Comparison of ENCODE assay signal across 9 cellular contexts in the genomic region with DNA sequence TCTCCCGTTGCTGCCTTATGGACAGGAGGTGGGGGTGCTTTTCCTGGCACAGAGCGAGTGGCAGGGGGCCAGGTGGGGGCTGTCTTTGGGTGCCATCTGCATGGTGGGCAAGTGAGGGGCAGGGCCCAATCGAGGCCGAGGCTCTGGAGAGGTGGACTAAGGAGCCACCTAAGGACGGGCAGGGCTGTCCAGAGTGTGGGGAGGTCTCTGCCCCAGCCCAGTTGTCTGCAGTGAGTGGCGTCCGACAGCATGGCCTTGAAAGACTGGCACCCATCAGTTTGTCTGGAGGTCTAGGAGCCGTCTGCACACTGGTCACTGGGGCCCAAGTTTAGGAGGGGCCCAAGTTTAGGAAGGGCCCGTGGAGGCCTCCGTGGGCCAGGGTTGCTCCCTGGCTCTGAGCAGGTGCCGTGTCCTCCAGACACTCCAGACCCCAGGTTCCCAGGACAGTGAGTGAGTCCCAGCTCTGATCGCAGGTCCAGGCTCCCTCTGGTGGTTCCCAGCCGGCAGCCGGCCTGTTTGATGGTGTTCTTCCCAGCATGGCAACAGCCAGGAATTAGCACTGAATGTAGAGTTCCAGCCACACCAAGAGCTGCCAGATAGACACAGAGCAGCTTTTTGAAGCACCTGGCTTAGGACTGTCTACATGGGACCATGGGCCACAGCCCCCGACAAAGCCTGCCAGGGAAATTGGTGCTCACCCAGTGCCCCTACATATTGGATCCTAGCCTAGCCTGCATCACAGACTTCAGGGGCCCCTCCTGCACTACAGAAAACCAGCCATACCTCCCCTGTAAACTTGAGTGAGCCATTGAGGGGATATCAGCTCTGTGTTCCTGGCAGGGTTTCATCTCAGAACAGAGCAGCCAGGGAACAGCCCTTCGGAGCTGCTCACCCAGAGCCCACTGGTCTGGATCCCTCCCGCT.
DNase-seq lines count a peak whose midpoint lies in the region; ATAC-seq and TF ChIP-seq lines count a peak whose summit lies in the region.
"Had no signal": no experiment of that assay in that cellular context is flagged by ENCODE, and none has a peak within 500 bp of the region (broad histone marks: within the 10 kb centered on the region; RNA-seq: fewer than 3 reads in every experiment).

No MANE protein-coding gene starts in this region.

- no peaks in the 10 kb centered on the region for H3K9me3 Mint-ChIP-seq in T-helper 2 cell treated with Interferon-gamma antibody and Interleukin-4, amounts not matched to agents 5 μg/mL and 100 μg/mL, for 36 hours
- H3K9me3 Mint-ChIP-seq: T-helper 1 cell treated with Interleukin-12 subunit alpha and Interleukin-12 subunit beta and Interleukin-4 antibody, amounts not matched to agents 30 μg/mL and 1 μg/mL, for 36 hours had no signal

- H3K4me3 Mint-ChIP-seq in T-helper 2 cell treated with Interferon-gamma antibody and Interleukin-4, amounts not matched to agents 5 μg/mL and 100 μg/mL, for 36 hours, result no peak overlapping the region
- H3K4me3 Mint-ChIP-seq: T-helper 1 cell treated with Interleukin-12 subunit alpha and Interleukin-12 subunit beta and Interleukin-4 antibody, amounts not matched to agents 30 μg/mL and 1 μg/mL, for 36 hours had no signal

- TF ChIP-seq CTCF in HL-60 (IDR thresholded peaks at IDR 0.05; ENCODE audit: insufficient read depth, low read length), result peak; percentile 53
- peak; percentile 75 for TF ChIP-seq CTCF in foreskin keratinocyte (conservative IDR thresholded peaks at IDR 0.05)
- peak; percentile 73 for TF ChIP-seq CTCF in osteoblast (IDR thresholded peaks at IDR 0.05; ENCODE audit: extremely low read depth, low read depth, low read length)

- H3K79me2 ChIP-seq in osteoblast (ENCODE audit: insufficient read depth, low read length), result no peaks in the 10 kb centered on the region

- no peaks in the 10 kb centered on the region for H3K27me3 Mint-ChIP-seq in T-helper 2 cell treated with Interferon-gamma antibody and Interleukin-4, amounts not matched to agents 5 μg/mL and 100 μg/mL, for 36 hours (ENCODE audit: low read depth)

- H3K4me3 ChIP-seq in HL-60 (replicated peaks; ENCODE audit: insufficient read depth, low read length) (no peak overlapping the region), osteoblast (ENCODE audit: insufficient read depth, low read length) (no peak overlapping the region)

- H3K27me3 ChIP-seq in HL-60 (ENCODE audit: insufficient read depth, poor library complexity, severe bottlenecking) (no peaks in the 10 kb centered on the region), foreskin keratinocyte (no peaks in the 10 kb centered on the region), osteoblast (ENCODE audit: insufficient read depth, low read length) (peaks cover 9% of the 10 kb centered on the region)

- no peaks in the 10 kb centered on the region for H3K36me3 ChIP-seq in osteoblast (ENCODE audit: insufficient read depth, low read length)

- no peak overlapping the region for H2AFZ ChIP-seq in osteoblast (ENCODE audit: low read length)

- DNase-seq in DMS114 treated with DMSO at 0.1 percent for 48 hours (lab: John Stamatoyannopoulos, UW; ENCODE audit: unreplicated experiment) (peak; percentile 10), HL-60 (ENCODE audit: low read depth in 1 of 2, low spot score in 1 of 2) (peak in 1 of 2 experiments; percentile 38), UCSD-AML1 (lab: John Stamatoyannopoulos, UW; ENCODE audit: unreplicated experiment) (peak; percentile 49), foreskin keratinocyte (peak in 1 of 2 donors; percentile 22), osteoblast (ENCODE audit: insufficient read length, low spot score, missing footprints) (peak; percentile 98)
- DNase-seq in T-helper 2 cell treated with Interferon-gamma antibody and Interleukin-4, amounts not matched to agents 5 μg/mL and 100 μg/mL, for 36 hours (ENCODE audit: low spot score), result no peak

- no peaks in the 10 kb centered on the region for H4K20me1 ChIP-seq in osteoblast (ENCODE audit: insufficient read depth, low read length)

- no peak overlapping the region for H3K4me2 ChIP-seq in osteoblast (ENCODE audit: insufficient read depth, low read length)

- H3K27ac ChIP-seq in HL-60 (replicated peaks) (no peak overlapping the region), foreskin keratinocyte (no peak overlapping the region), osteoblast (ENCODE audit: low read depth, low read length) (no peak overlapping the region)

- H3K36me3 Mint-ChIP-seq in T-helper 2 cell treated with Interferon-gamma antibody and Interleukin-4, amounts not matched to agents 5 μg/mL and 100 μg/mL, for 36 hours (ENCODE audit: low read depth), result no peaks in the 10 kb centered on the region

- ATAC-seq in foreskin keratinocyte (peak; percentile 57), GM18498 (IDR thresholded peaks at IDR 0.05; ENCODE audit: unreplicated experiment) (no peak), GM21447 (IDR thresholded peaks at IDR 0.05; ENCODE audit: unreplicated experiment) (no peak)

- H3K9me3 ChIP-seq in osteoblast (ENCODE audit: low read depth, low read length), result no peaks in the 10 kb centered on the region

- H3K4me1 Mint-ChIP-seq in T-helper 2 cell treated with Interferon-gamma antibody and Interleukin-4, amounts not matched to agents 5 μg/mL and 100 μg/mL, for 36 hours (ENCODE audit: low read depth), result peaks cover 3% of the 10 kb centered on the region

- no peaks in the 10 kb centered on the region for H3K4me1 ChIP-seq in foreskin keratinocyte
- no peaks in the 10 kb centered on the region for H3K4me1 ChIP-seq in osteoblast (ENCODE audit: insufficient read depth, low read length)

- no peak overlapping the region for H3K27ac Mint-ChIP-seq in T-helper 2 cell treated with Interferon-gamma antibody and Interleukin-4, amounts not matched to agents 5 μg/mL and 100 μg/mL, for 36 hours
- H3K27ac Mint-ChIP-seq: T-helper 1 cell treated with Interleukin-12 subunit alpha and Interleukin-12 subunit beta and Interleukin-4 antibody, amounts not matched to agents 30 μg/mL and 1 μg/mL, for 36 hours had no signal
